ENCODE assay signal across 8 cellular contexts in genomic region chr18:811192-812122, GRCh38. TPM values are rescaled to one million over a fixed set of nuclear protein-coding genes. Genes with fewer than 3 reads are reported as not detected.
DNase-seq lines count a peak whose midpoint lies in the region; ATAC-seq and TF ChIP-seq lines count a peak whose summit lies in the region.

No MANE protein-coding gene starts in this region.

- intact Hi-C loops in left lung (cut with DNase I), result no loop called here

- TF ChIP-seq CTCF in cardiac fibroblast (IDR thresholded peaks at IDR 0.05; ENCODE audit: low read depth, low read length), result no peak
- no peak for TF ChIP-seq CTCF in left lung (IDR thresholded peaks at IDR 0.05)

- no peaks in the 10 kb centered on the region for H3K36me3 ChIP-seq in left lung
- H3K36me3 ChIP-seq in subcutaneous abdominal adipose tissue (ENCODE audit: control insufficient read depth in 5 of 5, insufficient read depth in 5 of 5, low read length in 5 of 5), result no peaks in the 10 kb centered on the region

- peaks cover 0 to 43% of the 10 kb centered on the region in 2 donors for H3K4me1 ChIP-seq in left lung
- peaks cover 2 to 45% (median 30%) of the 10 kb centered on the region in 5 donors for H3K4me1 ChIP-seq in subcutaneous abdominal adipose tissue (ENCODE audit: control insufficient read depth in 5 of 5, insufficient read depth in 5 of 5, low read length in 5 of 5)

- H3K27ac ChIP-seq in left lung, result peak overlapping the region; percentile 90 to 94
- H3K27ac ChIP-seq in subcutaneous abdominal adipose tissue (ENCODE audit: low read depth, low read length), result peak overlapping the region; percentile 96

- ATAC-seq in HG02571 (IDR thresholded peaks at IDR 0.05; ENCODE audit: unreplicated experiment) (peak; percentile 27), left lung (peak; percentile 61)

- H3K9ac ChIP-seq in subcutaneous abdominal adipose tissue (ENCODE audit: low read length in 5 of 5), result peak overlapping the region; percentile 39 to 97 (median 82)

- peak; percentile 21 for DNase-seq in activated CD4-positive, alpha-beta T cell treated with anti-CD3 and anti-CD28 coated beads for 48 hours
- DNase-seq in activated CD4-positive, alpha-beta T cell treated with anti-CD3 and anti-CD28 coated beads, Interleukin-2, amount 50 U/mL, for 1 hour, result no peak
- peak; percentile 51 for DNase-seq in NCI-H69 (lab: John Stamatoyannopoulos, UW)
- peak; percentile 27 to 38 for DNase-seq in cardiac fibroblast (ENCODE audit: low read depth in 2 of 2)
- peak in 1 of 2 donors; percentile 44 for DNase-seq in left lung
- DNase-seq in NCI-H446 (lab: John Stamatoyannopoulos, UW), result no peak

- H3K9me3 ChIP-seq in left lung (no peaks in the 10 kb centered on the region), subcutaneous abdominal adipose tissue (ENCODE audit: control insufficient read depth in 5 of 5, low read length in 5 of 5) (peaks cover 0 to 3% (median 0%) of the 10 kb centered on the region in 5 donors)

- H3K4me3 ChIP-seq in cardiac fibroblast (replicated peaks in 1 of 2; ENCODE audit: low read depth in 2 of 2, low read length in 2 of 2) (peak overlapping the region; percentile 95 to 97), left lung (peak overlapping the region; percentile 51 to 69), subcutaneous abdominal adipose tissue (ENCODE audit: low read depth in 1 of 5, low read length in 5 of 5) (peak overlapping the region; percentile 72 to 92 (median 92))

- H3K27me3 ChIP-seq in left lung (peaks cover 0 to 87% of the 10 kb centered on the region in 2 donors), subcutaneous abdominal adipose tissue (ENCODE audit: control insufficient read depth in 5 of 5, insufficient read depth in 4 of 5, low read length in 5 of 5) (no peaks in the 10 kb centered on the region)

RNA-seq across cellular contexts. Expression of gene YES1, which starts 0.6 kb away (rescaled TPM):
- total RNA-seq in left lung, result 10 to 100 TPM; 36.9 to 41.9 TPM

Comparison
In these comparisons a context has a peak if more than half of its experiments do, and no peak if none do; other contexts are left out.
1. DNase-seq: peak in activated CD4-positive, alpha-beta T cell treated with anti-CD3 and anti-CD28 coated beads for 48 hours (single experiment), NCI-H69 (single experiment) and cardiac fibroblast (2 of 2); none in activated CD4-positive, alpha-beta T cell treated with anti-CD3 and anti-CD28 coated beads, Interleukin-2, amount 50 U/mL, for 1 hour (single experiment) and NCI-H446 (0 of 2).
2. Peak in every context shown above with its lines, with median percentiles within 50 percentile points of each other: H3K4me3 ChIP-seq.